ENCODE assay signal across 34 cellular contexts in genomic region chr1:185224132-185224531, GRCh38.
"Had no signal": no experiment of that assay in that cellular context is flagged by ENCODE, and none has a peak within 500 bp of the region (broad histone marks: within the 10 kb centered on the region; RNA-seq: fewer than 3 reads in every experiment).

No MANE protein-coding gene starts in this region.

- H3K4me1 Mint-ChIP-seq: activated CD4-positive, alpha-beta T cell treated with anti-CD3 and anti-CD28 coated beads for 36 hours; activated CD4-positive, alpha-beta T cell treated with anti-CD3 and anti-CD28 coated beads, Interleukin-2, amount 10 ng/mL, durations not matched to agents 24 days and 14 days; activated CD8-positive, alpha-beta memory T cell treated with anti-CD3 and anti-CD28 coated beads, Interleukin-2, amount 10 ng/mL, durations not matched to agents 7 days and 5 days; central memory CD8-positive, alpha-beta T cell had no signal

- H3K27ac ChIP-seq: brain microvascular endothelial cell, coronary artery, dorsolateral prefrontal cortex, esophagus muscularis mucosa, foreskin keratinocyte, gastrocnemius medialis, heart left ventricle, WERI-Rb-1 had no signal

- H3K4me3 ChIP-seq: coronary artery, dorsolateral prefrontal cortex, esophagus muscularis mucosa, gastrocnemius medialis, heart left ventricle had no signal

- H3K27me3 ChIP-seq: brain microvascular endothelial cell, dorsolateral prefrontal cortex, esophagus muscularis mucosa, foreskin keratinocyte, gastrocnemius medialis, heart left ventricle had no signal

- H3K4me1 ChIP-seq: esophagus muscularis mucosa, foreskin keratinocyte, gastrocnemius medialis, heart left ventricle had no signal

- H3K27ac Mint-ChIP-seq: activated CD4-positive, alpha-beta memory T cell treated with anti-CD3 and anti-CD28 coated beads for 36 hours; activated CD4-positive, alpha-beta T cell treated with anti-CD3 and anti-CD28 coated beads for 36 hours; activated CD4-positive, alpha-beta T cell treated with anti-CD3 and anti-CD28 coated beads, Interleukin-2, amount 10 ng/mL, durations not matched to agents 24 days and 14 days; activated CD8-positive, alpha-beta memory T cell treated with anti-CD3 and anti-CD28 coated beads, Interleukin-2, amount 10 ng/mL, durations not matched to agents 7 days and 5 days; activated CD8-positive, alpha-beta T cell treated with anti-CD3 and anti-CD28 coated beads, Interleukin-2, amount 10 ng/mL, durations not matched to agents 7 days and 5 days; activated naive CD8-positive, alpha-beta T cell; activated T-helper 17 cell treated with anti-CD3 and anti-CD28 coated beads, Interleukin-2, amount 50 U/mL, for 72 hours; dendritic cell treated with granulocyte-macrophage colony-stimulating factor and Interleukin-4, amounts not matched to agents 40 ng/mL and 50 ng/mL, for 4 days; endodermal cell had no signal

- ATAC-seq: activated CD4-positive, alpha-beta T cell treated with anti-CD3 and anti-CD28 coated beads for 36 hours; activated CD8-positive, alpha-beta memory T cell treated with anti-CD3 and anti-CD28 coated beads, Interleukin-2, amount 10 ng/mL, durations not matched to agents 7 days and 5 days; activated CD8-positive, alpha-beta T cell treated with anti-CD3 and anti-CD28 coated beads, Interleukin-2, amount 10 ng/mL, durations not matched to agents 7 days and 5 days; activated T-helper 17 cell treated with anti-CD3 and anti-CD28 coated beads, Interleukin-2, amount 50 U/mL, for 72 hours; foreskin keratinocyte; gastrocnemius medialis; heart left ventricle had no signal

- FAIRE-seq: astrocyte, bronchial epithelial cell had no signal

- H3K27me3 Mint-ChIP-seq: activated CD4-positive, alpha-beta memory T cell treated with anti-CD3 and anti-CD28 coated beads for 36 hours; activated CD4-positive, alpha-beta T cell treated with anti-CD3 and anti-CD28 coated beads for 36 hours; activated CD4-positive, alpha-beta T cell treated with anti-CD3 and anti-CD28 coated beads, Interleukin-2, amount 10 ng/mL, durations not matched to agents 24 days and 14 days; activated CD8-positive, alpha-beta memory T cell treated with anti-CD3 and anti-CD28 coated beads, Interleukin-2, amount 10 ng/mL, durations not matched to agents 7 days and 5 days; activated naive CD8-positive, alpha-beta T cell; activated T-helper 17 cell treated with anti-CD3 and anti-CD28 coated beads, Interleukin-2, amount 50 U/mL, for 72 hours; central memory CD8-positive, alpha-beta T cell; dendritic cell treated with granulocyte-macrophage colony-stimulating factor and Interleukin-4, amounts not matched to agents 40 ng/mL and 50 ng/mL, for 4 days had no signal

- H3K36me3 ChIP-seq: brain microvascular endothelial cell, WERI-Rb-1 had no signal

- H3K9me3 Mint-ChIP-seq: activated T-helper 17 cell treated with anti-CD3 and anti-CD28 coated beads, Interleukin-2, amount 50 U/mL, for 72 hours; central memory CD8-positive, alpha-beta T cell had no signal

- H3K4me3 Mint-ChIP-seq: activated CD4-positive, alpha-beta memory T cell treated with anti-CD3 and anti-CD28 coated beads for 36 hours; activated CD4-positive, alpha-beta T cell treated with anti-CD3 and anti-CD28 coated beads for 36 hours; activated CD4-positive, alpha-beta T cell treated with anti-CD3 and anti-CD28 coated beads, Interleukin-2, amount 10 ng/mL, durations not matched to agents 24 days and 14 days; activated CD8-positive, alpha-beta memory T cell treated with anti-CD3 and anti-CD28 coated beads, Interleukin-2, amount 10 ng/mL, durations not matched to agents 7 days and 5 days; activated CD8-positive, alpha-beta T cell treated with anti-CD3 and anti-CD28 coated beads, Interleukin-2, amount 10 ng/mL, durations not matched to agents 7 days and 5 days; activated naive CD8-positive, alpha-beta T cell; activated T-helper 17 cell treated with anti-CD3 and anti-CD28 coated beads, Interleukin-2, amount 50 U/mL, for 72 hours; central memory CD8-positive, alpha-beta T cell; dendritic cell treated with granulocyte-macrophage colony-stimulating factor and Interleukin-4, amounts not matched to agents 40 ng/mL and 50 ng/mL, for 4 days; endodermal cell had no signal

- DNase-seq: activated CD4-positive, alpha-beta memory T cell treated with anti-CD3 and anti-CD28 coated beads for 36 hours; activated CD4-positive, alpha-beta T cell treated with anti-CD3 and anti-CD28 coated beads for 36 hours; activated CD4-positive, CD25-positive, alpha-beta regulatory T cell; activated CD4-positive, CD25-positive, alpha-beta regulatory T cell treated with anti-CD3 and anti-CD28 coated beads, Interleukin-2, amount 50 U/mL, for 72 hours; activated CD8-positive, alpha-beta memory T cell treated with anti-CD3 and anti-CD28 coated beads, Interleukin-2, amount 10 ng/mL, durations not matched to agents 7 days and 5 days; activated CD8-positive, alpha-beta memory T cell treated with anti-CD3 and anti-CD28 coated beads, Interleukin-2, amount 50 U/mL, for 4 hours; activated CD8-positive, alpha-beta T cell treated with anti-CD3 and anti-CD28 coated beads, Interleukin-2, amount 10 ng/mL, durations not matched to agents 7 days and 5 days; activated effector memory CD4-positive, alpha-beta T cell treated with Interleukin-2 at 50 U/mL for 16 hours; activated gamma-delta T cell treated with Interleukin-2 at 50 U/mL for 16 hours; activated naive CD4-positive, alpha-beta T cell treated with anti-CD3 and anti-CD28 coated beads, Interleukin-2, amount 50 U/mL, for 16 hours; activated naive CD4-positive, alpha-beta T cell treated with Interleukin-2 at 50 U/mL for 16 hours; activated T-cell treated with anti-CD3 and anti-CD28 coated beads, Interleukin-2, amount 50 U/mL, for 1 hour; amniotic stem cell; anterior cingulate cortex; brain microvascular endothelial cell; dorsolateral prefrontal cortex; effector memory CD4-positive, alpha-beta T cell; endodermal cell; erythroblast; foreskin keratinocyte; gastrocnemius medialis; glutamatergic neuron; heart left ventricle; T-helper 2 cell; WERI-Rb-1 had no signal
